In the genomic region with DNA sequence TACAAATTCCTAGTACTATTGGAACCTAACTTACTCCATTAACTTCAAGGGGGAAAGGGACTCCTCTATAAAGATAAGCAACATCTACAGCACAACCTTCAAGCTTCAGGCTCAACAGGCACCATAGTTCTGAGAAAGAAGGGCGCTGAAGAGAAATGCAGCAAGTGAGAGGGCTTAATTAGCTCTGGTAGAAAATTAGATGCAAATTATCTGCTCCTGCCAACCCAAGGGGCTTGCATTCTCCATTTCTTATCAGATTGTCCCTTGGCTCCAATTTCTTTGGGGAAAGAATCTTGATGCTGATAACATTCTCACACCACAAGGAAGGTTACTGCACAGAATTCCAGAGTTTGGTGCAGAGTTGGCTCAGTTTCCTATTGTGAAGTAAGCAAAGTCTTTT, we compare ENCODE assay signal across 30 cellular contexts.
"Had no signal": no experiment of that assay in that cellular context is flagged by ENCODE, and none has a peak within 500 bp of the region (broad histone marks: within the 10 kb centered on the region; RNA-seq: fewer than 3 reads in every experiment).

No MANE protein-coding gene starts in this region.

- H3K27me3 Mint-ChIP-seq: naive thymus-derived CD4-positive, alpha-beta T cell; stimulated activated memory B cell treated with anti-CD40 and anti-IgM and Interleukin-4, amounts not matched to agents 10 μg/mL and 1 μg/mL and 100 μg/mL, for 72 hours; stimulated activated naive CD8-positive, alpha-beta T cell treated with anti-CD3 and anti-CD28 coated beads, Interleukin-15, amount 100 ng/mL, for 72 hours had no signal

- H3K4me3 Mint-ChIP-seq: naive thymus-derived CD4-positive, alpha-beta T cell; natural killer cell; nephron; stimulated activated memory B cell treated with anti-CD40 and anti-IgM and Interleukin-4, amounts not matched to agents 10 μg/mL and 1 μg/mL and 100 μg/mL, for 72 hours; stimulated activated naive CD8-positive, alpha-beta T cell treated with anti-CD3 and anti-CD28 coated beads, Interleukin-15, amount 100 ng/mL, for 72 hours; type B pancreatic cell had no signal

- H3K36me3 ChIP-seq: neutrophil, pancreas, right lobe of liver, spleen, suprapubic skin, tibial artery, transverse colon, upper lobe of right lung, uterus had no signal

- H3K27ac ChIP-seq: neutrophil, pancreas, psoas muscle, right lobe of liver, skin epidermis, spleen, suprapubic skin, testis, tibial artery, transverse colon, upper lobe of right lung, uterus had no signal

- H3K9me3 Mint-ChIP-seq: nephron, type B pancreatic cell had no signal

- H3K9me3 ChIP-seq: neutrophil, pancreas, psoas muscle, right lobe of liver, spleen, suprapubic skin, testis, tibial artery, transverse colon, upper lobe of right lung, uterus had no signal

- ATAC-seq: naive thymus-derived CD4-positive, alpha-beta T cell; natural killer cell; pancreas; psoas muscle; right cardiac atrium; right lobe of liver; stimulated activated memory B cell treated with anti-CD40 and anti-IgM and Interleukin-4, amounts not matched to agents 10 μg/mL and 1 μg/mL and 100 μg/mL, for 72 hours; stimulated activated naive CD8-positive, alpha-beta T cell treated with anti-CD3 and anti-CD28 coated beads, Interleukin-15, amount 100 ng/mL, for 72 hours; stimulated activated naive CD8-positive, alpha-beta T cell treated with anti-CD3 and anti-CD28 coated beads, Interleukin-15, Interleukin-2, amounts not matched to agents 100 U/mL and 50 U/mL, for 24 hours; upper lobe of right lung had no signal

- H3K4me3 ChIP-seq: pancreas, psoas muscle, right lobe of liver, skin epidermis, smooth muscle cell, spleen, suprapubic skin, testis, tibial artery, transverse colon, upper lobe of right lung, uterus had no signal

- H3K27ac Mint-ChIP-seq: naive thymus-derived CD4-positive, alpha-beta T cell; natural killer cell; nephron; progenitor cell of endocrine pancreas; stimulated activated memory B cell treated with anti-CD40 and anti-IgM and Interleukin-4, amounts not matched to agents 10 μg/mL and 1 μg/mL and 100 μg/mL, for 72 hours; stimulated activated naive CD8-positive, alpha-beta T cell treated with anti-CD3 and anti-CD28 coated beads, Interleukin-15, amount 100 ng/mL, for 72 hours; type B pancreatic cell had no signal

- H3K4me2 ChIP-seq: smooth muscle cell had no signal

- H3K4me1 Mint-ChIP-seq: naive thymus-derived CD4-positive, alpha-beta T cell; natural killer cell; nephron; stimulated activated memory B cell treated with anti-CD40 and anti-IgM and Interleukin-4, amounts not matched to agents 10 μg/mL and 1 μg/mL and 100 μg/mL, for 72 hours; stimulated activated naive CD8-positive, alpha-beta T cell treated with anti-CD3 and anti-CD28 coated beads, Interleukin-15, amount 100 ng/mL, for 72 hours had no signal

- H3K4me1 ChIP-seq: pancreas, psoas muscle, right lobe of liver, spleen, suprapubic skin, testis, tibial artery, transverse colon, upper lobe of right lung, uterus had no signal

- DNase-seq: naive thymus-derived CD4-positive, alpha-beta T cell; natural killer cell; nucleus accumbens; pancreas; psoas muscle; right cardiac atrium; right lobe of liver; spleen; stimulated activated CD4-positive, alpha-beta T cell treated with anti-CD3 and anti-CD28 coated beads, Interleukin-12 subunit alpha, Interleukin-12 subunit beta, amount 100 ng/mL, for 4 hours; stimulated activated CD4-positive, alpha-beta T cell treated with anti-CD3 and anti-CD28 coated beads, Interleukin-1b, Interleukin-23, amount 100 ng/mL, for 48 hours; stimulated activated CD4-positive, alpha-beta T cell treated with anti-CD3 and anti-CD28 coated beads, Interleukin-4, amount 100 ng/mL, for 1 hour; stimulated activated CD4-positive, alpha-beta T cell treated with anti-CD3 and anti-CD28 coated beads, Interleukin-4, amount 100 ng/mL, for 4 hours; stimulated activated CD8-positive, alpha-beta memory T cell treated with anti-CD3 and anti-CD28 coated beads, Interleukin-4, amount 100 ng/mL, for 48 hours; stimulated activated naive CD4-positive, alpha-beta T cell; stimulated activated naive CD8-positive, alpha-beta T cell treated with anti-CD3 and anti-CD28 coated beads, Interleukin-15, amount 100 ng/mL, for 72 hours; stimulated activated naive CD8-positive, alpha-beta T cell treated with anti-CD3 and anti-CD28 coated beads, Interleukin-15, Interleukin-2, amounts not matched to agents 100 U/mL and 50 U/mL, for 24 hours; substantia nigra; testis; tibial artery; transverse colon; upper lobe of right lung; uterus had no signal

- H3K27me3 ChIP-seq: neutrophil, pancreas, right lobe of liver, spleen, suprapubic skin, testis, tibial artery, transverse colon, upper lobe of right lung, uterus had no signal

- H3K36me3 Mint-ChIP-seq: naive thymus-derived CD4-positive, alpha-beta T cell; natural killer cell; stimulated activated memory B cell treated with anti-CD40 and anti-IgM and Interleukin-4, amounts not matched to agents 10 μg/mL and 1 μg/mL and 100 μg/mL, for 72 hours; type B pancreatic cell had no signal
